10 cellular contexts compared by ENCODE assay signal in genomic region chr12:989051-989450, GRCh38. TPM values are rescaled to one million over a fixed set of nuclear protein-coding genes. Genes with fewer than 3 reads are reported as not detected.
DNase-seq lines count a peak whose midpoint lies in the region; ATAC-seq and TF ChIP-seq lines count a peak whose summit lies in the region.
"Had no signal": no experiment of that assay in that cellular context is flagged by ENCODE, and none has a peak within 500 bp of the region (broad histone marks: within the 10 kb centered on the region; RNA-seq: fewer than 3 reads in every experiment).

No MANE protein-coding gene starts in this region.

- peak overlapping the region; percentile 74 for H3K27ac Mint-ChIP-seq in CD8-positive, alpha-beta T cell

- no peak for TF ChIP-seq CTCF in CD8-positive, alpha-beta T cell (IDR thresholded peaks at IDR 0.05)
- TF ChIP-seq CTCF in Loucy (conservative IDR thresholded peaks at IDR 0.05; ENCODE audit: low read length) (no peak), osteoblast (IDR thresholded peaks at IDR 0.05; ENCODE audit: extremely low read depth, low read depth, low read length) (no peak)

- H4K20me1 ChIP-seq in Loucy (ENCODE audit: insufficient read depth, low read length, poor library complexity, severe bottlenecking) (peaks cover 9% of the 10 kb centered on the region), osteoblast (ENCODE audit: insufficient read depth, low read length) (peaks cover 7% of the 10 kb centered on the region)

- no peaks in the 10 kb centered on the region for H3K9me3 Mint-ChIP-seq in CD8-positive, alpha-beta T cell

- H3K4me1 Mint-ChIP-seq in CD8-positive, alpha-beta T cell (ENCODE audit: low read depth): peaks cover 41% of the 10 kb centered on the region

- no peak overlapping the region for H3K27ac ChIP-seq in CD8-positive, alpha-beta T cell (ENCODE audit: low read depth, low read length)
- H3K27ac ChIP-seq in osteoblast (ENCODE audit: low read depth, low read length) (peak overlapping the region; percentile 89), caudate nucleus (ENCODE audit: low read depth, low read length) (no peak overlapping the region)

- H3F3A ChIP-seq in Loucy (ENCODE audit: low read depth): no peaks in the 10 kb centered on the region

- no peak for DNase-seq in CD8-positive, alpha-beta T cell
- DNase-seq in cerebellar cortex (ENCODE audit: low spot score) (peak; percentile 35), osteoblast (ENCODE audit: insufficient read length, low spot score, missing footprints) (peak; percentile 67), caudate nucleus (lab: John Stamatoyannopoulos, UW) (no peak), NCI-H774 (lab: John Stamatoyannopoulos, UW) (no peak)
- DNase-seq: activated naive CD4-positive, alpha-beta T cell treated with anti-CD3 and anti-CD28 coated beads, Interleukin-2, amount 50 U/mL, for 16 hours; NCI-H2029 had no signal

- peaks cover 4% of the 10 kb centered on the region for H3K36me3 Mint-ChIP-seq in CD8-positive, alpha-beta T cell

- no peak for ATAC-seq in CD8-positive, alpha-beta T cell
- ATAC-seq in GM18498 (IDR thresholded peaks at IDR 0.05; ENCODE audit: unreplicated experiment): no peak
- ATAC-seq in GM19351 (IDR thresholded peaks at IDR 0.05; ENCODE audit: unreplicated experiment): no peak

- H3K4me1 ChIP-seq in CD8-positive, alpha-beta T cell (ENCODE audit: insufficient read depth, low read length): peaks cover 27% of the 10 kb centered on the region
- H3K4me1 ChIP-seq in Loucy (ENCODE audit: insufficient read depth, low read length, poor library complexity, severe bottlenecking): peaks cover 33% of the 10 kb centered on the region
- H3K4me1 ChIP-seq in osteoblast (ENCODE audit: insufficient read depth, low read length): peaks cover 30% of the 10 kb centered on the region

- H3K9ac ChIP-seq in Loucy (ENCODE audit: low read depth, low read length, poor library complexity, severe bottlenecking): peak overlapping the region; percentile 96

- H3K9me3 ChIP-seq in CD8-positive, alpha-beta T cell (ENCODE audit: low read length): no peaks in the 10 kb centered on the region
- H3K9me3 ChIP-seq in Loucy (ENCODE audit: insufficient read depth, low read depth, low read length): no peaks in the 10 kb centered on the region
- no peaks in the 10 kb centered on the region for H3K9me3 ChIP-seq in osteoblast (ENCODE audit: low read depth, low read length)

- no peaks in the 10 kb centered on the region for H3K27me3 ChIP-seq in CD8-positive, alpha-beta T cell (ENCODE audit: insufficient read depth, low read length)
- H3K27me3 ChIP-seq in Loucy (ENCODE audit: insufficient read depth, low read length, poor library complexity, severe bottlenecking): no peaks in the 10 kb centered on the region
- no peaks in the 10 kb centered on the region for H3K27me3 ChIP-seq in osteoblast (ENCODE audit: insufficient read depth, low read length)

- peak overlapping the region; percentile 97 for H3K4me2 ChIP-seq in Loucy (ENCODE audit: low read depth, low read length, poor library complexity, severe bottlenecking)
- peak overlapping the region; percentile 95 for H3K4me2 ChIP-seq in osteoblast (ENCODE audit: insufficient read depth, low read length)

- peak overlapping the region; percentile 78 for H3K4me3 Mint-ChIP-seq in CD8-positive, alpha-beta T cell

- H3K4me3 ChIP-seq in CD8-positive, alpha-beta T cell (ENCODE audit: low read depth, low read length): peak overlapping the region; percentile 11
- H3K4me3 ChIP-seq in Loucy (ENCODE audit: low read length, poor library complexity, severe bottlenecking) (peak overlapping the region; percentile 97), osteoblast (ENCODE audit: insufficient read depth, low read length) (peak overlapping the region; percentile 88)

- peaks cover 54% of the 10 kb centered on the region for H3K79me2 ChIP-seq in Loucy (ENCODE audit: insufficient read depth, low read length)
- H3K79me2 ChIP-seq in osteoblast (ENCODE audit: insufficient read depth, low read length): peaks cover 43% of the 10 kb centered on the region

- H2AFZ ChIP-seq in Loucy (ENCODE audit: low read length): no peak overlapping the region
- H2AFZ ChIP-seq in osteoblast (ENCODE audit: low read length): peak overlapping the region; percentile 93

- no peaks in the 10 kb centered on the region for H3K9me2 ChIP-seq in Loucy (replicated peaks; ENCODE audit: low read depth, low read length)

- POLR2A ChIA-PET in CD8-positive, alpha-beta T cell (lab: Charles Lee): interaction anchor here (0.8 kb wide), 1 partner anchor 50 kb away, joined by 4 read pairs; no protein-coding TSS in a partner anchor

- no peaks in the 10 kb centered on the region for H3K36me3 ChIP-seq in CD8-positive, alpha-beta T cell (ENCODE audit: insufficient read depth, low read length)
- H3K36me3 ChIP-seq in Loucy (ENCODE audit: insufficient read depth, low read length): no peaks in the 10 kb centered on the region
- H3K36me3 ChIP-seq in osteoblast (ENCODE audit: insufficient read depth, low read length): no peaks in the 10 kb centered on the region

- intact Hi-C loops in CD8-positive, alpha-beta T cell (cut with DNase I, micrococcal nuclease): no loop called here

- CTCF ChIA-PET in CD8-positive, alpha-beta T cell (lab: Charles Lee): interaction anchor here (1.0 kb wide), 1 partner anchor 39 kb away, joined by 3 read pairs; no protein-coding TSS in a partner anchor

- no peaks in the 10 kb centered on the region for H3K27me3 Mint-ChIP-seq in CD8-positive, alpha-beta T cell (ENCODE audit: low read depth)

RNA-seq across cellular contexts. Expression of gene ERC1, which starts 2.0 kb away (rescaled TPM):
- 10 to 100 TPM; 34.5 to 34.6 TPM for total RNA-seq in CD8-positive, alpha-beta T cell
- 36.2 and 40.7 TPM in 2 replicates for total RNA-seq in osteoblast

RNA-seq across cellular contexts. Expression of gene RAD52, which starts 39.6 kb away (rescaled TPM):
- 1 to 10 TPM; 8.1 to 9.6 TPM for total RNA-seq in CD8-positive, alpha-beta T cell
- total RNA-seq in osteoblast: 10.1 and 15.9 TPM in 2 replicates

Comparison
In these comparisons a context has a peak if more than half of its experiments do, and no peak if none do; other contexts are left out.
1. DNase-seq: peak in cerebellar cortex (single experiment) and osteoblast (single experiment); none in CD8-positive, alpha-beta T cell (0 of 7), caudate nucleus (0 of 61) and NCI-H774 (single experiment).
2. H3K4me3 ChIP-seq: peak in every context shown above with its lines; median percentile 97 in Loucy; 88 in osteoblast; 11 in CD8-positive, alpha-beta T cell.